In genomic region chr3:187041362-187042061, GRCh38 we compare ENCODE assay signal across 8 cellular contexts.
DNase-seq lines count a peak whose midpoint lies in the region; ATAC-seq and TF ChIP-seq lines count a peak whose summit lies in the region.

No MANE protein-coding gene starts in this region.

- H3K4me3 Mint-ChIP-seq in CD8-positive, alpha-beta memory T cell: peak overlapping the region; percentile 19 to 74 (median 68)
- peak overlapping the region; percentile 65 to 75 for H3K4me3 Mint-ChIP-seq in stimulated activated naive B cell treated with anti-CD40 and anti-IgM and Interleukin-4, amounts not matched to agents 10 μg/mL and 1 μg/mL and 100 μg/mL, for 72 hours

- CTCF ChIA-PET in CD8-positive, alpha-beta memory T cell (lab: Charles Lee): interaction anchor here (1.1 to 2.6 kb wide), 5 partner anchors 11 to 192 kb away, joined by 3 to 15 read pairs (median 9); no protein-coding TSS in a partner anchor

- H3K27ac ChIP-seq in CD8-positive, alpha-beta memory T cell (ENCODE audit: low read depth, low read length): peak overlapping the region; percentile 65
- H3K27ac ChIP-seq in OCI-LY3 (ENCODE audit: low read length) (peak overlapping the region; percentile 99), body of pancreas (peak overlapping the region in 3 of 4 donors; percentile 33 to 58 (median 39))

- H3K36me3 ChIP-seq in CD8-positive, alpha-beta memory T cell (ENCODE audit: insufficient read depth, low read length): peaks cover 44% of the 10 kb centered on the region
- H3K36me3 ChIP-seq in OCI-LY3 (replicated peaks; ENCODE audit: low read depth, low read length) (peaks cover 67% of the 10 kb centered on the region), body of pancreas (replicated peaks in 1 of 2; ENCODE audit: insufficient read depth in 1 of 2, low read depth in 2 of 2) (no peaks in the 10 kb centered on the region)

- H3K79me2 ChIP-seq in OCI-LY3 (ENCODE audit: low read length): peaks cover 72% of the 10 kb centered on the region

- peak overlapping the region; percentile 37 for H3K4me3 ChIP-seq in CD8-positive, alpha-beta memory T cell (ENCODE audit: low read length)
- no peak overlapping the region for H3K4me3 ChIP-seq in OCI-LY3 (ENCODE audit: low read length)
- H3K4me3 ChIP-seq in body of pancreas: no peak overlapping the region

- no peak overlapping the region for H2AFZ ChIP-seq in OCI-LY3 (ENCODE audit: low read depth, low read length)

- H3K9ac ChIP-seq in OCI-LY3 (ENCODE audit: low read length): peak overlapping the region; percentile 90

- intact Hi-C loops in body of pancreas (cut with DNase I): no loop called here

- TF ChIP-seq POLR2A in body of pancreas (IDR thresholded peaks at IDR 0.05): no peak

- H3K36me3 Mint-ChIP-seq in CD8-positive, alpha-beta memory T cell: peaks cover 33 to 77% (median 41%) of the 10 kb centered on the region in 3 donors
- peaks cover 73 to 82% of the 10 kb centered on the region in 2 donors for H3K36me3 Mint-ChIP-seq in stimulated activated naive B cell treated with anti-CD40 and anti-IgM and Interleukin-4, amounts not matched to agents 10 μg/mL and 1 μg/mL and 100 μg/mL, for 72 hours

- DNase-seq in CD8-positive, alpha-beta memory T cell: peak in 4 of 5 donors; percentile 21 to 69 (median 58)
- DNase-seq in body of pancreas (no peak), HCEC 1CT (no peak), GM19240 (ENCODE audit: insufficient read length, low spot score) (no peak)
- DNase-seq in stimulated activated naive B cell treated with anti-CD40 and anti-IgM and Interleukin-4, amounts not matched to agents 10 μg/mL and 1 μg/mL and 100 μg/mL, for 72 hours: no peak

- H4K20me1 ChIP-seq in OCI-LY3 (ENCODE audit: insufficient read depth, low read length): peaks cover 8% of the 10 kb centered on the region; the same call in 1 of the 2 replicates

- peak overlapping the region; percentile 84 to 98 (median 94) for H3K27ac Mint-ChIP-seq in CD8-positive, alpha-beta memory T cell
- peak overlapping the region; percentile 91 for H3K27ac Mint-ChIP-seq in stimulated activated naive B cell treated with anti-CD40 and anti-IgM and Interleukin-4, amounts not matched to agents 10 μg/mL and 1 μg/mL and 100 μg/mL, for 72 hours

- TF ChIP-seq CTCF in OCI-LY3 (IDR thresholded peaks at IDR 0.05; ENCODE audit: low read depth, low read length) (no peak), body of pancreas (IDR thresholded peaks at IDR 0.05) (no peak)

- H3K27me3 Mint-ChIP-seq in CD8-positive, alpha-beta memory T cell: no peaks in the 10 kb centered on the region
- H3K27me3 Mint-ChIP-seq in stimulated activated naive B cell treated with anti-CD40 and anti-IgM and Interleukin-4, amounts not matched to agents 10 μg/mL and 1 μg/mL and 100 μg/mL, for 72 hours: no peaks in the 10 kb centered on the region

- H3K9me3 ChIP-seq in CD8-positive, alpha-beta memory T cell (ENCODE audit: low read length): no peaks in the 10 kb centered on the region
- no peaks in the 10 kb centered on the region for H3K9me3 ChIP-seq in OCI-LY3 (ENCODE audit: insufficient read depth, low read length)
- peaks cover 0 to under 1% (median 0%) of the 10 kb centered on the region in 3 donors for H3K9me3 ChIP-seq in body of pancreas

- peaks cover 70 to 83% (median 83%) of the 10 kb centered on the region in 3 donors for H3K4me1 Mint-ChIP-seq in CD8-positive, alpha-beta memory T cell
- H3K4me1 Mint-ChIP-seq in stimulated activated naive B cell treated with anti-CD40 and anti-IgM and Interleukin-4, amounts not matched to agents 10 μg/mL and 1 μg/mL and 100 μg/mL, for 72 hours: peaks cover 59 to 84% of the 10 kb centered on the region in 2 donors

- peak overlapping the region; percentile 74 for H3K4me2 ChIP-seq in OCI-LY3 (ENCODE audit: low read length)

- peaks cover 85% of the 10 kb centered on the region for H3K4me1 ChIP-seq in CD8-positive, alpha-beta memory T cell (ENCODE audit: insufficient read depth, low read length)
- H3K4me1 ChIP-seq in OCI-LY3 (ENCODE audit: low read length) (peaks cover 72% of the 10 kb centered on the region), body of pancreas (peaks cover 6% of the 10 kb centered on the region)

- ATAC-seq in GM21619 (IDR thresholded peaks at IDR 0.05; ENCODE audit: unreplicated experiment): peak; percentile 49
- peak; percentile 35 for ATAC-seq in body of pancreas
- peak; percentile 74 to 85 for ATAC-seq in stimulated activated naive B cell treated with anti-CD40 and anti-IgM and Interleukin-4, amounts not matched to agents 10 μg/mL and 1 μg/mL and 100 μg/mL, for 72 hours (replicated peaks)
- ATAC-seq in GM18520 (IDR thresholded peaks at IDR 0.05; ENCODE audit: unreplicated experiment): no peak

- POLR2A ChIA-PET in CD8-positive, alpha-beta memory T cell (lab: Charles Lee): interaction anchor here (0.6 to 2.8 kb wide), 6 partner anchors 9 to 259 kb away, joined by 3 to 15 read pairs (median 4); no protein-coding TSS in a partner anchor

- 57 to 62% methylated on average over 6 of the region's 6 CpGs for WGBS in body of pancreas, 2 donors

- H3K27me3 ChIP-seq in CD8-positive, alpha-beta memory T cell (ENCODE audit: insufficient read depth, low read length, poor library complexity, severe bottlenecking): no peaks in the 10 kb centered on the region
- no peaks in the 10 kb centered on the region for H3K27me3 ChIP-seq in OCI-LY3 (ENCODE audit: low read depth, low read length)
- no peaks in the 10 kb centered on the region for H3K27me3 ChIP-seq in body of pancreas

- no peaks in the 10 kb centered on the region for H3K9me3 Mint-ChIP-seq in CD8-positive, alpha-beta memory T cell
- peaks cover 0 to 3% of the 10 kb centered on the region in 2 donors for H3K9me3 Mint-ChIP-seq in stimulated activated naive B cell treated with anti-CD40 and anti-IgM and Interleukin-4, amounts not matched to agents 10 μg/mL and 1 μg/mL and 100 μg/mL, for 72 hours

Comparison
In these comparisons a context has a peak if more than half of its experiments do, and no peak if none do; other contexts are left out.
1. DNase-seq: peak in CD8-positive, alpha-beta memory T cell (4 of 5); none in body of pancreas (0 of 4), stimulated activated naive B cell treated with anti-CD40 and anti-IgM and Interleukin-4, amounts not matched to agents 10 μg/mL and 1 μg/mL and 100 μg/mL, for 72 hours (single experiment), HCEC 1CT (single experiment) and GM19240 (single experiment).
2. H3K27ac ChIP-seq: peak in every context shown above with its lines; median percentile 99 in OCI-LY3; 65 in CD8-positive, alpha-beta memory T cell; 39 in body of pancreas.